ENCODE assay signal across 6 cellular contexts in the genomic region with DNA sequence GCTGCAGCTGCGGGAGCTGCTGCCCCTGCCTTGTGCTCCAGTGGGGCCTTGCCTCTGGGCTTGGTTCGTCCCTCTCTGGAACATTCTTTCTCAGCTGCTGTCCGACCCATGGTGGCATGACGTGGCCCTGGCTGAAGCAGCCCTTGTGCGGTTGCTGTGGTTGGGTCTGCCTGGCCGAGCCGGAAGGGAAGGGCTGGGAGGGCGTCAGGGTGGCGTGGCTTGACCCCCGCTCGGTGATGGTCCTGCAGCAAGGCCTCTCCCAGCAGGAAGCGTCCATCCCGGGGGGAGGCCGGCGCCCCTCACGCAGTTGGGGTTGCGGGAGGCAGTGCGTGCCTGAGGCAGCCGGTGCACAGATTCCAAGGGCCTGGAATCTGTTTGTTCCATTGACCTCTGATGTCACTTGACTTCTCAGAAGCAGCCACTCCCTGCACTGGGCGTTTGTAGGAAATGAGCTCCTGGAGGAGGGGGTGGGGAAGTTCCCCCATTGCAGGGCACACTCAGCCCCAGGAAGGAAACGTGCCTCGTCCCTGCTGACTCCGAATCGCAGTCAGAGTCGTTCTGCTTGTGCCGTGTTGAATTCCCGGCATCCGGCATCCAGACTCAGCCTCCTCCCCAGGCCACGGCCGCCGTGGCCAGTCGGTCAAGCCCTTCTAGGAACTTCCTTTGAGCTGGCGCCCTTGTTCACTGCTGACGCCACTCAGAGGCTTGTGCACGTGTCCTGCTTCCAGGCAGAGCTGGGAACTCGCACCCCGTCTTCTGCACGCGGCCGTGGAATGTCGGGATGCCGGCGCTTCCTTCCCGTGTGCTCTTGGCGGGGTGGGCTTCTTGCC. TPM values are rescaled to one million over a fixed set of nuclear protein-coding genes. Genes with fewer than 3 reads are reported as not detected.
DNase-seq lines count a peak whose midpoint lies in the region; ATAC-seq and TF ChIP-seq lines count a peak whose summit lies in the region.

No MANE protein-coding gene starts in this region.

- H3K36me3 Mint-ChIP-seq in activated naive CD4-positive, alpha-beta T cell treated with anti-CD3 and anti-CD28 coated beads, Interleukin-2, amount 50 U/mL, for 72 hours, result no peaks in the 10 kb centered on the region
- no peaks in the 10 kb centered on the region for H3K36me3 Mint-ChIP-seq in progenitor cell of endocrine pancreas (ENCODE audit: insufficient read depth)

- no peaks in the 10 kb centered on the region for H3K4me1 Mint-ChIP-seq in progenitor cell of endocrine pancreas (ENCODE audit: low read depth)

- H3K27ac Mint-ChIP-seq in activated naive CD4-positive, alpha-beta T cell treated with anti-CD3 and anti-CD28 coated beads, Interleukin-2, amount 50 U/mL, for 72 hours, result peak overlapping the region in 1 of 2 donors; percentile 85
- no peak overlapping the region for H3K27ac Mint-ChIP-seq in progenitor cell of endocrine pancreas

- DNase-seq in COLO829 (ENCODE audit: low spot score) (peak; percentile 37), medulla oblongata (ENCODE audit: extremely low spot score) (peak; percentile 29), progenitor cell of endocrine pancreas (ENCODE audit: low spot score, unreplicated experiment) (no peak), OCI-M2 (lab: John Stamatoyannopoulos, UW; ENCODE audit: unreplicated experiment) (no peak)
- no peak for DNase-seq in activated naive CD4-positive, alpha-beta T cell treated with anti-CD3 and anti-CD28 coated beads, Interleukin-2, amount 50 U/mL, for 72 hours (ENCODE audit: low spot score in 2 of 2)

- TF ChIP-seq CTCF in progenitor cell of endocrine pancreas (IDR thresholded peaks at IDR 0.05; ENCODE audit: unreplicated experiment), result no peak

- peak; percentile 48 to 81 for ATAC-seq in activated naive CD4-positive, alpha-beta T cell treated with anti-CD3 and anti-CD28 coated beads, Interleukin-2, amount 50 U/mL, for 72 hours
- no peak for ATAC-seq in GM21723 (IDR thresholded peaks at IDR 0.05; ENCODE audit: unreplicated experiment)

- no peaks in the 10 kb centered on the region for H3K27me3 Mint-ChIP-seq in progenitor cell of endocrine pancreas

- no peak overlapping the region for H3K4me3 Mint-ChIP-seq in progenitor cell of endocrine pancreas (ENCODE audit: low read depth)

- H3K9me3 Mint-ChIP-seq in activated naive CD4-positive, alpha-beta T cell treated with anti-CD3 and anti-CD28 coated beads, Interleukin-2, amount 50 U/mL, for 72 hours, result no peaks in the 10 kb centered on the region
- no peaks in the 10 kb centered on the region for H3K9me3 Mint-ChIP-seq in progenitor cell of endocrine pancreas (ENCODE audit: low read depth)

RNA-seq across cellular contexts. Expression of a gene that starts 9.7 kb away (rescaled TPM):
- not detected for total RNA-seq in activated naive CD4-positive, alpha-beta T cell treated with anti-CD3 and anti-CD28 coated beads, Interleukin-2, amount 50 U/mL, for 72 hours
- total RNA-seq in progenitor cell of endocrine pancreas, result not detected in 2 replicates

RNA-seq across cellular contexts. Expression of a gene that starts 21.1 kb away (rescaled TPM):
- total RNA-seq in activated naive CD4-positive, alpha-beta T cell treated with anti-CD3 and anti-CD28 coated beads, Interleukin-2, amount 50 U/mL, for 72 hours, result 10 to 100 TPM; 36.1 to 53.4 TPM
- 51.0 and 53.8 TPM in 2 replicates for total RNA-seq in progenitor cell of endocrine pancreas

RNA-seq across cellular contexts. Expression of a gene that starts 21.1 kb away (rescaled TPM):
- total RNA-seq in activated naive CD4-positive, alpha-beta T cell treated with anti-CD3 and anti-CD28 coated beads, Interleukin-2, amount 50 U/mL, for 72 hours, result 10 to 100 TPM; 12.5 to 24.0 TPM
- 38.5 and 39.0 TPM in 2 replicates for total RNA-seq in progenitor cell of endocrine pancreas

RNA-seq across cellular contexts. Expression of a gene that starts 28.6 kb away (rescaled TPM):
- 10 to 100 TPM; 45.7 to 51.4 TPM for total RNA-seq in activated naive CD4-positive, alpha-beta T cell treated with anti-CD3 and anti-CD28 coated beads, Interleukin-2, amount 50 U/mL, for 72 hours
- total RNA-seq in progenitor cell of endocrine pancreas, result 35.5 and 39.7 TPM in 2 replicates

RNA-seq across cellular contexts. Expression of a gene that starts 33.5 kb away (rescaled TPM):
- 10 to 100 TPM; 13.8 to 19.5 TPM for total RNA-seq in activated naive CD4-positive, alpha-beta T cell treated with anti-CD3 and anti-CD28 coated beads, Interleukin-2, amount 50 U/mL, for 72 hours
- total RNA-seq in progenitor cell of endocrine pancreas, result 25.6 and 26.5 TPM in 2 replicates

Comparison
In these comparisons a context has a peak if more than half of its experiments do, and no peak if none do; other contexts are left out.
1. DNase-seq: peak in COLO829 (single experiment) and medulla oblongata (single experiment); none in activated naive CD4-positive, alpha-beta T cell treated with anti-CD3 and anti-CD28 coated beads, Interleukin-2, amount 50 U/mL, for 72 hours (0 of 2), progenitor cell of endocrine pancreas (single experiment) and OCI-M2 (single experiment).